ENCODE assay signal across 1 cellular context in the genomic region with DNA sequence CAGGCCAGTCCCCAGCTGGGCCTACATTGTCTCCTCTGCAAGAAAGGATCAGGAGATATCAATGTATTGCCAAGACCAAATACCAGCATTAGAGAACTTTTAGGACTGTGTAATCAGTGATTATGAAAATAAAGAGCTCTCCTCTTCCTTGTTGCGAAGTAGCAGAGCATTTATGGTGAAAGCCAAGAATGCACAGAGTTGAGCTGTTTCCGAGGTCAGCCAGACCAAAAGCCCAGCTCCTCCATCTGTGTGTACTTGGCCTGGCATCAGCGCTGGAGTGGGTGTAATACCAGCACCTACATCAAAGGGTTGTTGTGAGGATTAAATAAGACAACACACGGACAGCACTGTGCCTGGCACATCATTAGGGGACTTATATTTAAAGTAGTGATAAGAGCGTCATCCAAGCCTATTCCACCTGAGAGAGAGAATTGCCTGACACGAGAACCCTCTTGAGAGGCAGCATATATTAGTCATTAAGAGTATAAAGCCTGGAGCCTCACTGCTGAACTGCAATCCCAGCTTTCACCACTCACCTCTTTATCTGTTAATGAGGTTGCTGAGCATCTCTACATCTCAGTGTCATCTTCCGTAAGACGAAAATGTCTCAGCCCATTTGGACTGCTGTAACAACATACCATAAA.
TF ChIP-seq lines count a peak whose summit lies in the region.

No MANE protein-coding gene starts in this region.

TF ChIP-seq in A549, 52 proteins besides CTCF, POLR2A, EP300 and RAD21 (continued from another document):
- no peak for TF ChIP-seq FOSL2 (IDR thresholded peaks at IDR 0.05)
- TF ChIP-seq FOSL2 (CRISPR knock-in tag; IDR thresholded peaks at IDR 0.05), result no peak
- TF ChIP-seq CEBPB (IDR thresholded peaks at IDR 0.05), result no peak
- no peak for TF ChIP-seq POLR2AphosphoS2 (conservative IDR thresholded peaks at IDR 0.05; ENCODE audit: low read length)
- no peak for TF ChIP-seq ZSCAN20 (CRISPR knock-in tag; IDR thresholded peaks at IDR 0.05)
- no peak for TF ChIP-seq JUN (IDR thresholded peaks at IDR 0.05)
- no peak for TF ChIP-seq RCOR1 (IDR thresholded peaks at IDR 0.05; ENCODE audit: low read depth, low read length)
